Comparison of ENCODE assay signal across 9 cellular contexts in the genomic region with DNA sequence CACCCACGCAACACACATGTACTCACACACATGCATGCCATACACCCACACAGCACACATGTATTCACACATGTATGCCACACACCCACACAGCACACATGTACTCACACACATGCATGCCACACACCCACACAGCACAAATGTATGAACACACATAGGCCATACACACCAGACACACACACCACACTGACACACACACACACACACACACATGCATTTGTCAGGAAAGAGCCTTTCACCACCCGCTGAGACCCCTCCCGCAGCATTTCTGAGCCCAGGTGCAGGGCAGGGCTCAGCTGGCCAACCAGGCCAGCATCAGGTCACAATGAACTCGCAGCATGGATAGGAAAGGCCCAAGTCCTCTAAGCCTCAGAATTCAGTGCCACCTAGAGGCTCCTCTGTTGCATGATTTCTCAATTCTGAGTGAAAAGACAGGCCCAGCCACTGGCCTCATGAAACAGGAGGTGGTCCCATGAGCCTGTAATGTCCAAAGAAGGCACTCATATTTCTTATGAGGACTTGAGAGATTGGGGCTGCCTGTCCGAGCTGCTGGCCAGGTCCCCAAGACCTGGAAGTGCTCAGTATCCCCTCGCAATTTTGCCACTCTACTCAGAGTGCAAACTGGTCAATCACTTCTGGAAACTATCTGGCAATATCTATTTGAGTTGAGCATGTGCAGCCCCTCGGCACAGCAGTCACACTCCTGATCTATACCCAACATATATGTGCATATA. TPM values are rescaled to one million over a fixed set of nuclear protein-coding genes. Genes with fewer than 3 reads are reported as not detected.
DNase-seq lines count a peak whose midpoint lies in the region; ATAC-seq and TF ChIP-seq lines count a peak whose summit lies in the region.
"Had no signal": no experiment of that assay in that cellular context is flagged by ENCODE, and none has a peak within 500 bp of the region (broad histone marks: within the 10 kb centered on the region; RNA-seq: fewer than 3 reads in every experiment).

No MANE protein-coding gene starts in this region.

- peak; percentile 55 to 77 for ATAC-seq in activated T-cell treated with anti-CD3 and anti-CD28 coated beads, Interleukin-2, amount 50 U/mL, for 72 hours (replicated peaks in 1 of 2)

- peak; percentile 55 to 67 (median 56) for TF ChIP-seq CTCF in nephron (IDR thresholded peaks at IDR 0.05; ENCODE audit: unreplicated experiment in 3 of 3)

- in situ Hi-C loops in SK-MEL-5 (cut with HindIII; ENCODE audit: low pct_unique_long_range_greater_than_20kb, low sequenced_read_pairs): no loop called here

- H3K27me3 Mint-ChIP-seq in activated T-cell treated with anti-CD3 and anti-CD28 coated beads, Interleukin-2, amount 50 U/mL, for 72 hours (ENCODE audit: low read depth): no peaks in the 10 kb centered on the region
- peaks cover 5% of the 10 kb centered on the region for H3K27me3 Mint-ChIP-seq in nephron (ENCODE audit: low read depth)
- H3K27me3 Mint-ChIP-seq in activated T-helper 2 cell treated with anti-CD3 and anti-CD28 coated beads, Interferon-gamma antibody, Interleukin-2, Interleukin-4, amounts not matched to agents 10 μg/mL and 5 μg/mL and 100 μg/mL, durations not matched to agents 14 hours and 24 hours and 36 hours (ENCODE audit: low read depth): peaks cover 19% of the 10 kb centered on the region

- H3K4me3 Mint-ChIP-seq in activated T-cell treated with anti-CD3 and anti-CD28 coated beads, Interleukin-2, amount 50 U/mL, for 72 hours: no peak overlapping the region
- no peak overlapping the region for H3K4me3 Mint-ChIP-seq in nephron
- H3K4me3 Mint-ChIP-seq in activated T-helper 2 cell treated with anti-CD3 and anti-CD28 coated beads, Interferon-gamma antibody, Interleukin-2, Interleukin-4, amounts not matched to agents 10 μg/mL and 5 μg/mL and 100 μg/mL, durations not matched to agents 14 hours and 24 hours and 36 hours (ENCODE audit: low read depth): no peak overlapping the region
- H3K4me3 Mint-ChIP-seq: activated naive CD4-positive, alpha-beta T cell treated with anti-CD3 and anti-CD28 coated beads, Interleukin-2, amount 50 U/mL, for 24 hours had no signal

- peaks cover 3 to 5% of the 10 kb centered on the region in 2 donors for H3K36me3 Mint-ChIP-seq in activated T-cell treated with anti-CD3 and anti-CD28 coated beads, Interleukin-2, amount 50 U/mL, for 72 hours (ENCODE audit: insufficient read depth in 2 of 2)
- peaks cover 5% of the 10 kb centered on the region for H3K36me3 Mint-ChIP-seq in nephron (ENCODE audit: low read depth)
- peaks cover 4% of the 10 kb centered on the region for H3K36me3 Mint-ChIP-seq in activated T-helper 2 cell treated with anti-CD3 and anti-CD28 coated beads, Interferon-gamma antibody, Interleukin-2, Interleukin-4, amounts not matched to agents 10 μg/mL and 5 μg/mL and 100 μg/mL, durations not matched to agents 14 hours and 24 hours and 36 hours (ENCODE audit: low read depth)

- peak; percentile 23 to 28 for DNase-seq in activated T-cell treated with anti-CD3 and anti-CD28 coated beads, Interleukin-2, amount 50 U/mL, for 72 hours
- DNase-seq in activated T-cell treated with anti-CD3 and anti-CD28 coated beads for 4 hours: no peak
- DNase-seq in NCI-H1417 treated with DMSO at 0.1 percent for 48 hours (lab: John Stamatoyannopoulos, UW): peak; percentile 66
- peak; percentile 73 for DNase-seq in SK-MEL-5 (ENCODE audit: low read depth, low spot score)
- DNase-seq in fibroblast of gingiva (ENCODE audit: low read depth): peak; percentile 64
- no peak for DNase-seq in activated T-helper 2 cell treated with anti-CD3 and anti-CD28 coated beads, Interferon-gamma antibody, Interleukin-2, Interleukin-4, amounts not matched to agents 10 μg/mL and 5 μg/mL and 100 μg/mL, durations not matched to agents 14 hours and 24 hours and 36 hours (ENCODE audit: low spot score)
- DNase-seq in cortex of kidney (lab: John Stamatoyannopoulos, UW): no peak

- no peak overlapping the region for H3K27ac Mint-ChIP-seq in activated T-cell treated with anti-CD3 and anti-CD28 coated beads, Interleukin-2, amount 50 U/mL, for 72 hours
- peak overlapping the region; percentile 13 to 67 (median 52) for H3K27ac Mint-ChIP-seq in nephron
- H3K27ac Mint-ChIP-seq in activated T-helper 2 cell treated with anti-CD3 and anti-CD28 coated beads, Interferon-gamma antibody, Interleukin-2, Interleukin-4, amounts not matched to agents 10 μg/mL and 5 μg/mL and 100 μg/mL, durations not matched to agents 14 hours and 24 hours and 36 hours: no peak overlapping the region
- H3K27ac Mint-ChIP-seq: activated naive CD4-positive, alpha-beta T cell treated with anti-CD3 and anti-CD28 coated beads, Interleukin-2, amount 50 U/mL, for 24 hours had no signal

- peaks cover 6% of the 10 kb centered on the region for H3K4me1 Mint-ChIP-seq in activated T-cell treated with anti-CD3 and anti-CD28 coated beads, Interleukin-2, amount 50 U/mL, for 72 hours (ENCODE audit: low read depth)
- peaks cover 11% of the 10 kb centered on the region for H3K4me1 Mint-ChIP-seq in nephron
- H3K4me1 Mint-ChIP-seq in activated T-helper 2 cell treated with anti-CD3 and anti-CD28 coated beads, Interferon-gamma antibody, Interleukin-2, Interleukin-4, amounts not matched to agents 10 μg/mL and 5 μg/mL and 100 μg/mL, durations not matched to agents 14 hours and 24 hours and 36 hours (ENCODE audit: low read depth): peaks cover 14% of the 10 kb centered on the region

- peaks cover 4% of the 10 kb centered on the region in 2 donors for H3K9me3 Mint-ChIP-seq in activated T-cell treated with anti-CD3 and anti-CD28 coated beads, Interleukin-2, amount 50 U/mL, for 72 hours
- peaks cover 13% of the 10 kb centered on the region for H3K9me3 Mint-ChIP-seq in nephron
- peaks cover 8% of the 10 kb centered on the region for H3K9me3 Mint-ChIP-seq in activated T-helper 2 cell treated with anti-CD3 and anti-CD28 coated beads, Interferon-gamma antibody, Interleukin-2, Interleukin-4, amounts not matched to agents 10 μg/mL and 5 μg/mL and 100 μg/mL, durations not matched to agents 14 hours and 24 hours and 36 hours

- intact Hi-C loops in activated T-helper 2 cell treated with anti-CD3 and anti-CD28 coated beads, Interferon-gamma antibody, Interleukin-2, Interleukin-4, amounts not matched to agents 10 μg/mL and 5 μg/mL and 100 μg/mL, durations not matched to agents 14 hours and 24 hours and 36 hours (cut with micrococcal nuclease): loop anchor here (2.0 to 10.0 kb wide), 2 partner anchors 141 to 391 kb away; no protein-coding TSS in a partner anchor

RNA-seq across cellular contexts. Expression of a gene that starts 57.3 kb away (rescaled TPM):
- total RNA-seq in activated T-cell treated with anti-CD3 and anti-CD28 coated beads, Interleukin-2, amount 50 U/mL, for 72 hours: 100 to 1,000 TPM in 1 of 2 donors, 10 to 100 TPM in 1; 98.7 to 113 TPM
- total RNA-seq in SK-MEL-5 (2014; rRNA removed; shearing (Covaris generic)): 87.8 and 96.7 TPM in 2 replicates
- polyA plus RNA-seq in SK-MEL-5 (2015; cell fraction: cytosol; rRNA removed): 55.8 and 78.3 TPM in 2 replicates
- polyA plus RNA-seq in SK-MEL-5 (2015; cell fraction: nucleus; rRNA removed): 27.2 and 48.1 TPM in 2 replicates
- 79.7 and 85.2 TPM in 2 replicates for total RNA-seq in activated T-helper 2 cell treated with anti-CD3 and anti-CD28 coated beads, Interferon-gamma antibody, Interleukin-2, Interleukin-4, amounts not matched to agents 10 μg/mL and 5 μg/mL and 100 μg/mL, durations not matched to agents 14 hours and 24 hours and 36 hours

Comparison
In these comparisons a context has a peak if more than half of its experiments do, and no peak if none do; other contexts are left out.
1. DNase-seq: peak in activated T-cell treated with anti-CD3 and anti-CD28 coated beads, Interleukin-2, amount 50 U/mL, for 72 hours (2 of 2), NCI-H1417 treated with DMSO at 0.1 percent for 48 hours (single experiment), SK-MEL-5 (single experiment) and fibroblast of gingiva (single experiment); none in activated T-cell treated with anti-CD3 and anti-CD28 coated beads for 4 hours (single experiment), activated T-helper 2 cell treated with anti-CD3 and anti-CD28 coated beads, Interferon-gamma antibody, Interleukin-2, Interleukin-4, amounts not matched to agents 10 μg/mL and 5 μg/mL and 100 μg/mL, durations not matched to agents 14 hours and 24 hours and 36 hours (single experiment) and cortex of kidney (single experiment).
2. H3K27ac Mint-ChIP-seq: peak in nephron (3 of 3); none in activated T-cell treated with anti-CD3 and anti-CD28 coated beads, Interleukin-2, amount 50 U/mL, for 72 hours (single experiment) and activated T-helper 2 cell treated with anti-CD3 and anti-CD28 coated beads, Interferon-gamma antibody, Interleukin-2, Interleukin-4, amounts not matched to agents 10 μg/mL and 5 μg/mL and 100 μg/mL, durations not matched to agents 14 hours and 24 hours and 36 hours (single experiment).